In genomic region chr19:13833330-13834265, GRCh38 we compare ENCODE assay signal across 1 cellular context.
TF ChIP-seq lines count a peak whose summit lies in the region.

No MANE protein-coding gene starts in this region.

TF ChIP-seq in HepG2, 621 proteins besides CTCF, POLR2A, EP300 and RAD21 (continues in another document):
- TF ChIP-seq FOXO1 (CRISPR knock-in tag; IDR thresholded peaks at IDR 0.05) (no peak), TFDP1 (CRISPR knock-in tag; IDR thresholded peaks at IDR 0.05; ENCODE audit: borderline replicate concordance) (peak; percentile 62; the same call in 1 of the 2 replicates), SMAD3 (CRISPR knock-in tag; IDR thresholded peaks at IDR 0.05) (peak; percentile 23; the same call in 1 of the 2 replicates), ZNF317 (CRISPR knock-in tag; IDR thresholded peaks at IDR 0.05) (no peak), FOXA3 (CRISPR knock-in tag; IDR thresholded peaks at IDR 0.05) (no peak), ZNF598 (CRISPR knock-in tag; IDR thresholded peaks at IDR 0.05; ENCODE audit: borderline replicate concordance) (peak; percentile 55; the same call in 1 of the 2 replicates), ZFP90 (CRISPR knock-in tag; IDR thresholded peaks at IDR 0.05; ENCODE audit: borderline replicate concordance) (peak; percentile 61; the same call in 1 of the 2 replicates), SALL1 (CRISPR knock-in tag; IDR thresholded peaks at IDR 0.05) (peak; percentile 47), RFXAP (CRISPR knock-in tag; IDR thresholded peaks at IDR 0.05; ENCODE audit: borderline replicate concordance) (0 out of 2 replicates have a peak, but pooled peaks have one; percentile 57), ZNF274 (CRISPR knock-in tag; IDR thresholded peaks at IDR 0.05) (peak; percentile 62; the same call in 1 of the 2 replicates), WIZ (CRISPR knock-in tag; IDR thresholded peaks at IDR 0.05) (no peak), DR1 (CRISPR knock-in tag; IDR thresholded peaks at IDR 0.05) (0 out of 2 replicates have a peak, but pooled peaks have one; percentile 52), CREB1 (IDR thresholded peaks at IDR 0.05) (peak; percentile 59), CREB1 (CRISPR knock-in tag; IDR thresholded peaks at IDR 0.05) (no peak), ZNF572 (CRISPR knock-in tag; IDR thresholded peaks at IDR 0.05) (0 out of 2 replicates have a peak, but pooled peaks have one; percentile 36), ZNF121 (CRISPR knock-in tag; IDR thresholded peaks at IDR 0.05) (0 out of 2 replicates have a peak, but pooled peaks have one; percentile 28), ZNF263 (CRISPR knock-in tag; IDR thresholded peaks at IDR 0.05) (0 out of 2 replicates have a peak, but pooled peaks have one; percentile 24), TEAD3 (CRISPR knock-in tag; optimal IDR thresholded peaks at IDR 0.05; ENCODE audit: borderline replicate concordance) (peak; percentile 90), KDM3A (CRISPR knock-in tag; IDR thresholded peaks at IDR 0.05; ENCODE audit: low read depth) (peak; percentile 45; the same call in 1 of the 2 replicates), HNRNPLL (IDR thresholded peaks at IDR 0.05; ENCODE audit: low read depth, low read length, poor library complexity, severe bottlenecking) (peak; percentile 54), PHF8 (CRISPR knock-in tag; IDR thresholded peaks at IDR 0.05) (peak; percentile 52), BRD4 (CRISPR knock-in tag; IDR thresholded peaks at IDR 0.05) (no peak), STAG1 (CRISPR knock-in tag; IDR thresholded peaks at IDR 0.05) (peak; percentile 40), ZNF326 (CRISPR knock-in tag; IDR thresholded peaks at IDR 0.05; ENCODE audit: borderline replicate concordance) (no peak), ZNF749 (CRISPR knock-in tag; IDR thresholded peaks at IDR 0.05; ENCODE audit: borderline replicate concordance) (no peak), MXI1 (IDR thresholded peaks at IDR 0.05; ENCODE audit: borderline replicate concordance, low read depth, low read length) (0 out of 3 replicates have a peak, but pooled peaks have one; percentile 8), MAFF (IDR thresholded peaks at IDR 0.05; ENCODE audit: low read depth, low read length) (no peak), PBX3 (CRISPR knock-in tag; IDR thresholded peaks at IDR 0.05; ENCODE audit: borderline replicate concordance) (peak; percentile 64; the same call in 1 of the 2 replicates), ZFY (CRISPR knock-in tag; IDR thresholded peaks at IDR 0.05) (peak; percentile 66), TFDP2 (CRISPR knock-in tag; IDR thresholded peaks at IDR 0.05) (peak; percentile 62), ZNF724P (CRISPR knock-in tag; IDR thresholded peaks at IDR 0.05; ENCODE audit: borderline replicate concordance) (0 out of 2 replicates have a peak, but pooled peaks have one; percentile 32), LCORL (IDR thresholded peaks at IDR 0.05) (no peak), LCORL (CRISPR knock-in tag; IDR thresholded peaks at IDR 0.05) (0 out of 2 replicates have a peak, but pooled peaks have one; percentile 45), PRDM15 (CRISPR knock-in tag; IDR thresholded peaks at IDR 0.05) (0 out of 2 replicates have a peak, but pooled peaks have one; percentile 51), CHD2 (IDR thresholded peaks at IDR 0.05; ENCODE audit: low read depth, low read length) (peak; percentile 57; the same call in 1 of the 2 replicates)
- TF ChIP-seq, protein P1, sequence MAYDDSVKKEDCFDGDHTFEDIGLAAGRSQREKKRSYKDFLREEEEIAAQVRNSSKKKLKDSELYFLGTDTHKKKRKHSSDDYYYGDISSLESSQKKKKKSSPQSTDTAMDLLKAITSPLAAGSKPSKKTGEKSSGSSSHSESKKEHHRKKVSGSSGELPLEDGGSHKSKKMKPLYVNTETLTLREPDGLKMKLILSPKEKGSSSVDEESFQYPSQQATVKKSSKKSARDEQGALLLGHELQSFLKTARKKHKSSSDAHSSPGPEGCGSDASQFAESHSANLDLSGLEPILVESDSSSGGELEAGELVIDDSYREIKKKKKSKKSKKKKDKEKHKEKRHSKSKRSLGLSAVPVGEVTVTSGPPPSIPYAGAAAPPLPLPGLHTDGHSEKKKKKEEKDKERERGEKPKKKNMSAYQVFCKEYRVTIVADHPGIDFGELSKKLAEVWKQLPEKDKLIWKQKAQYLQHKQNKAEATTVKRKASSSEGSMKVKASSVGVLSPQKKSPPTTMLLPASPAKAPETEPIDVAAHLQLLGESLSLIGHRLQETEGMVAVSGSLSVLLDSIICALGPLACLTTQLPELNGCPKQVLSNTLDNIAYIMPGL (CRISPR knock-in tag; IDR thresholded peaks at IDR 0.05; ENCODE audit: borderline replicate concordance in 1 of 2, low read depth in 1 of 2), result peak; percentile 32 to 75; a peak in 1 of 4 replicates
- TF ChIP-seq, protein P2, sequence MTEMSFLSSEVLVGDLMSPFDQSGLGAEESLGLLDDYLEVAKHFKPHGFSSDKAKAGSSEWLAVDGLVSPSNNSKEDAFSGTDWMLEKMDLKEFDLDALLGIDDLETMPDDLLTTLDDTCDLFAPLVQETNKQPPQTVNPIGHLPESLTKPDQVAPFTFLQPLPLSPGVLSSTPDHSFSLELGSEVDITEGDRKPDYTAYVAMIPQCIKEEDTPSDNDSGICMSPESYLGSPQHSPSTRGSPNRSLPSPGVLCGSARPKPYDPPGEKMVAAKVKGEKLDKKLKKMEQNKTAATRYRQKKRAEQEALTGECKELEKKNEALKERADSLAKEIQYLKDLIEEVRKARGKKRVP (CRISPR knock-in tag; IDR thresholded peaks at IDR 0.05), result no peak
- TF ChIP-seq, protein P3, sequence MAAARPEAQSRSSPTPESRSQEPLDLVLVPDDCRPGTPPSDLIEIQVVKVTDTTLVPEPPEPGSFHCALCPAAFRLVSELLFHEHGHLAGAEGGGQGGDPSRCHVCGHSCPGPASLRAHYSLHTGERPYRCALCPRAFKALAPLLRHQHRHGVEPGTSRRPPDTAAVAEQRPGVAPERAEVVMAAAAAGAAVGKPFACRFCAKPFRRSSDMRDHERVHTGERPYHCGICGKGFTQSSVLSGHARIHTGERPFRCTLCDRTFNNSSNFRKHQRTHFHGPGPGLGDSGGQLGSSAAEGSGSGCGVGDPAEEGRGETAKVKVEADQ (CRISPR knock-in tag; IDR thresholded peaks at IDR 0.05; ENCODE audit: borderline replicate concordance), result 0 out of 2 replicates have a peak, but pooled peaks have one; percentile 57
- TF ChIP-seq, protein P4, sequence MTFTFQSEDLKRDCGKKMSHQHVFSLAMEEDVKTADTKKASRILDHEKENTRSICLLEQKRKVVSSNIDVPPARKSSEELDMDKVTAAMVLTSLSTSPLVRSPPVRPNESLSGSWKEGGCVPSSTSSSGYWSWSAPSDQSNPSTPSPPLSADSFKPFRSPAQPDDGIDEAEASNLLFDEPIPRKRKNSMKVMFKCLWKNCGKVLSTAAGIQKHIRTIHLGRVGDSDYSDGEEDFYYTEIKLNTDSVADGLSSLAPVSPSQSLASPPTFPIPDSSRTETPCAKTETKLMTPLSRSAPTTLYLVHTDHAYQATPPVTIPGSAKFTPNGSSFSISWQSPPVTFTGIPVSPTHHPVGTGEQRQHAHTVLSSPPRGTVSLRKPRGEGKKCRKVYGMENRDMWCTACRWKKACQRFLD (CRISPR knock-in tag; IDR thresholded peaks at IDR 0.05; ENCODE audit: borderline replicate concordance), result peak; percentile 52; the same call in 1 of the 2 replicates
- TF ChIP-seq, protein P5, sequence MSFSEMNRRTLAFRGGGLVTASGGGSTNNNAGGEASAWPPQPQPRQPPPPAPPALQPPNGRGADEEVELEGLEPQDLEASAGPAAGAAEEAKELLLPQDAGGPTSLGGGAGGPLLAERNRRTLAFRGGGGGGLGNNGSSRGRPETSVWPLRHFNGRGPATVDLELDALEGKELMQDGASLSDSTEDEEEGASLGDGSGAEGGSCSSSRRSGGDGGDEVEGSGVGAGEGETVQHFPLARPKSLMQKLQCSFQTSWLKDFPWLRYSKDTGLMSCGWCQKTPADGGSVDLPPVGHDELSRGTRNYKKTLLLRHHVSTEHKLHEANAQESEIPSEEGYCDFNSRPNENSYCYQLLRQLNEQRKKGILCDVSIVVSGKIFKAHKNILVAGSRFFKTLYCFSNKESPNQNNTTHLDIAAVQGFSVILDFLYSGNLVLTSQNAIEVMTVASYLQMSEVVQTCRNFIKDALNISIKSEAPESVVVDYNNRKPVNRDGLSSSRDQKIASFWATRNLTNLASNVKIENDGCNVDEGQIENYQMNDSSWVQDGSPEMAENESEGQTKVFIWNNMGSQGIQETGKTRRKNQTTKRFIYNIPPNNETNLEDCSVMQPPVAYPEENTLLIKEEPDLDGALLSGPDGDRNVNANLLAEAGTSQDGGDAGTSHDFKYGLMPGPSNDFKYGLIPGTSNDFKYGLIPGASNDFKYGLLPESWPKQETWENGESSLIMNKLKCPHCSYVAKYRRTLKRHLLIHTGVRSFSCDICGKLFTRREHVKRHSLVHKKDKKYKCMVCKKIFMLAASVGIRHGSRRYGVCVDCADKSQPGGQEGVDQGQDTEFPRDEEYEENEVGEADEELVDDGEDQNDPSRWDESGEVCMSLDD (CRISPR knock-in tag; IDR thresholded peaks at IDR 0.05; ENCODE audit: borderline replicate concordance), result peak; percentile 66; the same call in 1 of the 2 replicates
- TF ChIP-seq, protein P6, sequence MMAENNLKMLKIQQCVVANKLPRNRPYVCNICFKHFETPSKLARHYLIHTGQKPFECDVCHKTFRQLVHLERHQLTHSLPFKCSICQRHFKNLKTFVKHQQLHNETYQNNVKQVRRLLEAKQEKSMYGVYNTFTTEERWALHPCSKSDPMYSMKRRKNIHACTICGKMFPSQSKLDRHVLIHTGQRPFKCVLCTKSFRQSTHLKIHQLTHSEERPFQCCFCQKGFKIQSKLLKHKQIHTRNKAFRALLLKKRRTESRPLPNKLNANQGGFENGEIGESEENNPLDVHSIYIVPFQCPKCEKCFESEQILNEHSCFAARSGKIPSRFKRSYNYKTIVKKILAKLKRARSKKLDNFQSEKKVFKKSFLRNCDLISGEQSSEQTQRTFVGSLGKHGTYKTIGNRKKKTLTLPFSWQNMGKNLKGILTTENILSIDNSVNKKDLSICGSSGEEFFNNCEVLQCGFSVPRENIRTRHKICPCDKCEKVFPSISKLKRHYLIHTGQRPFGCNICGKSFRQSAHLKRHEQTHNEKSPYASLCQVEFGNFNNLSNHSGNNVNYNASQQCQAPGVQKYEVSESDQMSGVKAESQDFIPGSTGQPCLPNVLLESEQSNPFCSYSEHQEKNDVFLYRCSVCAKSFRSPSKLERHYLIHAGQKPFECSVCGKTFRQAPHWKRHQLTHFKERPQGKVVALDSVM (CRISPR knock-in tag; IDR thresholded peaks at IDR 0.05), result peak; percentile 53; the same call in 1 of the 2 replicates
- TF ChIP-seq, protein P7, sequence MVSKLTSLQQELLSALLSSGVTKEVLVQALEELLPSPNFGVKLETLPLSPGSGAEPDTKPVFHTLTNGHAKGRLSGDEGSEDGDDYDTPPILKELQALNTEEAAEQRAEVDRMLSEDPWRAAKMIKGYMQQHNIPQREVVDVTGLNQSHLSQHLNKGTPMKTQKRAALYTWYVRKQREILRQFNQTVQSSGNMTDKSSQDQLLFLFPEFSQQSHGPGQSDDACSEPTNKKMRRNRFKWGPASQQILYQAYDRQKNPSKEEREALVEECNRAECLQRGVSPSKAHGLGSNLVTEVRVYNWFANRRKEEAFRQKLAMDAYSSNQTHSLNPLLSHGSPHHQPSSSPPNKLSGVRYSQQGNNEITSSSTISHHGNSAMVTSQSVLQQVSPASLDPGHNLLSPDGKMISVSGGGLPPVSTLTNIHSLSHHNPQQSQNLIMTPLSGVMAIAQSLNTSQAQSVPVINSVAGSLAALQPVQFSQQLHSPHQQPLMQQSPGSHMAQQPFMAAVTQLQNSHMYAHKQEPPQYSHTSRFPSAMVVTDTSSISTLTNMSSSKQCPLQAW (CRISPR knock-in tag; IDR thresholded peaks at IDR 0.05), result peak; percentile 79
